Comparison of ENCODE assay signal across 10 cellular contexts in genomic region chr1:184025242-184025675, GRCh38. TPM values are rescaled to one million over a fixed set of nuclear protein-coding genes. Genes with fewer than 3 reads are reported as not detected.
A peak's percentile ranks its signal among the peaks of the same experiment; 100 is the strongest.
DNase-seq lines count a peak whose midpoint lies in the region; ATAC-seq and TF ChIP-seq lines count a peak whose summit lies in the region.
"Had no signal": no experiment of that assay in that cellular context is flagged by ENCODE, and none has a peak within 500 bp of the region (broad histone marks: within the 10 kb centered on the region; RNA-seq: fewer than 3 reads in every experiment).

No MANE protein-coding gene starts in this region.

- H3K4me1 Mint-ChIP-seq in endodermal cell, result peaks cover 33% of the 10 kb centered on the region

- 25 to 56% methylated on average over 1 of the region's 1 CpG for WGBS in endodermal cell (ENCODE audit: insufficient coverage in 1 of 2, insufficient read length in 1 of 2), 2 experiments
- WGBS in sigmoid colon, 2 donors, result 71 to 85% methylated on average over 1 of the region's 1 CpG

- H3K9me3 ChIP-seq in endodermal cell (ENCODE audit: control insufficient read depth, low read length), result no peaks in the 10 kb centered on the region
- H3K9me3 ChIP-seq in sigmoid colon, result no peaks in the 10 kb centered on the region
- H3K9me3 ChIP-seq: esophagus muscularis mucosa had no signal

- TF ChIP-seq CTCF in endodermal cell (conservative IDR thresholded peaks at IDR 0.05) (no peak), sigmoid colon (IDR thresholded peaks at IDR 0.05) (no peak)

- no peak overlapping the region for H3K9ac ChIP-seq in endodermal cell (ENCODE audit: extremely low read depth, low read length, poor library complexity, severe bottlenecking)

- no peaks in the 10 kb centered on the region for H3K36me3 Mint-ChIP-seq in endodermal cell (ENCODE audit: low read depth)

- no peak for TF ChIP-seq POLR2A in sigmoid colon (IDR thresholded peaks at IDR 0.05)

- intact Hi-C loops in sigmoid colon (cut with DNase I), result no loop called here

- peaks cover 10% of the 10 kb centered on the region for H3K4me1 ChIP-seq in endodermal cell (ENCODE audit: control insufficient read depth, insufficient read depth, low read length)
- peaks cover 0 to 85% (median 69%) of the 10 kb centered on the region in 4 donors for H3K4me1 ChIP-seq in sigmoid colon

- H3K36me3 ChIP-seq in endodermal cell (ENCODE audit: control insufficient read depth, insufficient read depth, low read length), result no peaks in the 10 kb centered on the region
- no peaks in the 10 kb centered on the region for H3K36me3 ChIP-seq in sigmoid colon
- H3K36me3 ChIP-seq: esophagus muscularis mucosa had no signal

- no peak overlapping the region for H3K4me3 ChIP-seq in endodermal cell (ENCODE audit: low read length)
- H3K4me3 ChIP-seq in sigmoid colon, result no peak overlapping the region
- H3K4me3 ChIP-seq: esophagus muscularis mucosa had no signal

- no peak overlapping the region for H3K27ac Mint-ChIP-seq in endodermal cell
- H3K27ac Mint-ChIP-seq: stimulated activated naive CD8-positive, alpha-beta T cell treated with anti-CD3 and anti-CD28 coated beads, Interleukin-15, Interleukin-2, amounts not matched to agents 100 ng/mL and 50 ng/mL, for 24 hours had no signal

- peak; percentile 64 for DNase-seq in H4 (ENCODE audit: low spot score)
- peak; percentile 98 for DNase-seq in NCI-H524 treated with DMSO at 0.1 percent for 48 hours (lab: John Stamatoyannopoulos, UW)
- DNase-seq in endodermal cell, result peak; percentile 59
- peak; percentile 81 for DNase-seq in sigmoid colon

- H3K27ac ChIP-seq in endodermal cell (ENCODE audit: low read depth, low read length) (no peak overlapping the region), sigmoid colon (peak overlapping the region in 3 of 4 donors; percentile 74 to 79 (median 74))
- H3K27ac ChIP-seq: esophagus muscularis mucosa had no signal

- no peak for TF ChIP-seq EP300 in sigmoid colon (IDR thresholded peaks at IDR 0.05)

- peaks cover 15% of the 10 kb centered on the region for H3K27me3 Mint-ChIP-seq in endodermal cell (ENCODE audit: insufficient read depth)

- ATAC-seq in esophagus mucosa, result no peak
- ATAC-seq in GM18502 (IDR thresholded peaks at IDR 0.05; ENCODE audit: poor library complexity, unreplicated experiment), result no peak
- ATAC-seq in GM21786 (IDR thresholded peaks at IDR 0.05; ENCODE audit: unreplicated experiment), result no peak

- no peak overlapping the region for H3K4me3 Mint-ChIP-seq in endodermal cell
- H3K4me3 Mint-ChIP-seq: neural crest cell; stimulated activated naive CD8-positive, alpha-beta T cell treated with anti-CD3 and anti-CD28 coated beads, Interleukin-15, Interleukin-2, amounts not matched to agents 100 ng/mL and 50 ng/mL, for 24 hours had no signal

- no peaks in the 10 kb centered on the region for H3K9me3 Mint-ChIP-seq in endodermal cell
- H3K9me3 Mint-ChIP-seq: neural crest cell; stimulated activated naive CD8-positive, alpha-beta T cell treated with anti-CD3 and anti-CD28 coated beads, Interleukin-15, Interleukin-2, amounts not matched to agents 100 ng/mL and 50 ng/mL, for 24 hours had no signal

- H3K27me3 ChIP-seq in endodermal cell (ENCODE audit: control insufficient read depth, insufficient read depth, low read length, poor library complexity, severe bottlenecking) (peaks cover 6% of the 10 kb centered on the region), sigmoid colon (no peaks in the 10 kb centered on the region)
- H3K27me3 ChIP-seq: esophagus muscularis mucosa had no signal

RNA-seq across cellular contexts. Expression of gene COLGALT2, which starts 12.3 kb away (rescaled TPM):
- 0.64 and 1.9 TPM in 2 replicates for total RNA-seq in H4 (2014; rRNA removed; shearing (Covaris generic))
- 1 to 10 TPM; 1.9 to 2.3 TPM for total RNA-seq in endodermal cell
- polyA plus RNA-seq in endodermal cell (2013, experiment 1 of 2), result 11.8 TPM
- polyA plus RNA-seq in endodermal cell (2013, experiment 2 of 2), result 10.1 TPM
- 10 to 100 TPM in 1 of 4 donors, 1 to 10 TPM in 3; 4.6 to 10.7 (median 8.2) TPM for total RNA-seq in sigmoid colon
- under 1 TPM in 1 of 3 donors, not detected in 2; 0.47 TPM for polyA plus RNA-seq in sigmoid colon
- 0.16 TPM for total RNA-seq in esophagus mucosa

RNA-seq across cellular contexts. Expression of gene TSEN15, which starts 26.3 kb away (rescaled TPM):
- total RNA-seq in H4 (2014; rRNA removed; shearing (Covaris generic)), result 80.7 and 88.1 TPM in 2 replicates
- 10 to 100 TPM; 20.4 to 22.5 TPM for total RNA-seq in endodermal cell
- polyA plus RNA-seq in endodermal cell (2013, experiment 1 of 2), result 54.5 TPM
- 44.5 TPM for polyA plus RNA-seq in endodermal cell (2013, experiment 2 of 2)
- 10 to 100 TPM; 29.4 to 56.4 (median 47.4) TPM for total RNA-seq in sigmoid colon
- polyA plus RNA-seq in sigmoid colon, result 10 to 100 TPM in 2 of 3 donors, 1 to 10 TPM in 1; 8.4 to 14.8 (median 12.9) TPM
- total RNA-seq in esophagus mucosa, result 19.1 TPM
